19 cellular contexts compared by ENCODE assay signal in the genomic region with DNA sequence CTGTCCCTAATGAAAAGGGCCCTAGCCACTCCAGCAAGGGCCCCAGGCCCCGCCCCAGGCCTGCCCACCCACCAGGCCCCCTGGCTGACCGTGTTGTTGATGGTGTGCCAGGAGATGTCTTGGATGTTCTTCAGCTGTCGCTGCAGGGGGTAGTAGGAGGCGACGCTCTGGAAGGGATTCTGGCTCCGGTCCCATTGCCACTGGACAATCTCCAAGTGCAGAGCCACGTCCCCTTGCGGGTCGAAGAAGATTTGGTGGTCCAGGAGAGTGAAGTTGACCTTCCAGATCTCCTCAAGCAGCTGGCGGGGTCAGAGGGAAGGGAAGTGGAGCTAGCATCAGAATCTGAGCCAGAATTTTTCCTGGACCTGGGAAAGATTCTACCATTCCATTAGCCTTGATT. TPM values are rescaled to one million over a fixed set of nuclear protein-coding genes. Genes with fewer than 3 reads are reported as not detected.
"Had no signal": no experiment of that assay in that cellular context is flagged by ENCODE, and none has a peak within 500 bp of the region (broad histone marks: within the 10 kb centered on the region; RNA-seq: fewer than 3 reads in every experiment).

No MANE protein-coding gene starts in this region.

- H3K4me3 ChIP-seq: body of pancreas, hepatocyte, ovary, prostate gland, tibial nerve had no signal

- H3K9me3 ChIP-seq: body of pancreas, neutrophil, ovary, prostate gland had no signal

- H3K27ac Mint-ChIP-seq: activated CD4-positive, alpha-beta memory T cell treated with anti-CD3 and anti-CD28 coated beads, Interleukin-2, amount 10 ng/mL, durations not matched to agents 7 days and 5 days; activated naive CD4-positive, alpha-beta T cell treated with anti-CD3 and anti-CD28 coated beads, Interleukin-2, amount 10 ng/mL, durations not matched to agents 7 days and 5 days; natural killer cell treated with Interleukin-12 subunit alpha and Interleukin-12 subunit beta and Interleukin-15 and Interleukin-18, amount 100 ng/mL, for 72 hours; stimulated activated naive CD8-positive, alpha-beta T cell treated with anti-CD3 and anti-CD28 coated beads, Interleukin-15, Interleukin-2, amounts not matched to agents 100 ng/mL and 50 ng/mL, for 24 hours; T-helper 17 cell had no signal

- H3K4me3 Mint-ChIP-seq: activated CD4-positive, alpha-beta memory T cell treated with anti-CD3 and anti-CD28 coated beads, Interleukin-2, amount 10 ng/mL, durations not matched to agents 7 days and 5 days; activated naive CD4-positive, alpha-beta T cell treated with anti-CD3 and anti-CD28 coated beads, Interleukin-2, amount 10 ng/mL, durations not matched to agents 7 days and 5 days; natural killer cell treated with Interleukin-12 subunit alpha and Interleukin-12 subunit beta and Interleukin-15 and Interleukin-18, amount 100 ng/mL, for 72 hours; stimulated activated naive CD8-positive, alpha-beta T cell treated with anti-CD3 and anti-CD28 coated beads, Interleukin-15, Interleukin-2, amounts not matched to agents 100 ng/mL and 50 ng/mL, for 24 hours; T-helper 17 cell had no signal

- H3K27me3 ChIP-seq: body of pancreas, neutrophil, ovary had no signal

- H3K4me1 ChIP-seq: body of pancreas, prostate gland, tibial nerve had no signal

- H3K36me3 ChIP-seq: neutrophil, ovary, prostate gland, tibial nerve had no signal

- H3K36me3 Mint-ChIP-seq: activated naive CD4-positive, alpha-beta T cell treated with anti-CD3 and anti-CD28 coated beads, Interleukin-2, amount 10 ng/mL, durations not matched to agents 7 days and 5 days had no signal

- H3K4me1 Mint-ChIP-seq: activated CD4-positive, alpha-beta memory T cell treated with anti-CD3 and anti-CD28 coated beads, Interleukin-2, amount 10 ng/mL, durations not matched to agents 7 days and 5 days; activated naive CD4-positive, alpha-beta T cell treated with anti-CD3 and anti-CD28 coated beads, Interleukin-2, amount 10 ng/mL, durations not matched to agents 7 days and 5 days; T-helper 17 cell had no signal

- H3K9me3 Mint-ChIP-seq: activated CD4-positive, alpha-beta memory T cell treated with anti-CD3 and anti-CD28 coated beads, Interleukin-2, amount 10 ng/mL, durations not matched to agents 7 days and 5 days had no signal

- DNase-seq: activated CD4-positive, alpha-beta memory T cell treated with anti-CD3 and anti-CD28 coated beads, Interleukin-2, amount 10 ng/mL, durations not matched to agents 7 days and 5 days; activated CD4-positive, alpha-beta T cell treated with anti-CD3 and anti-CD28 coated beads for 48 hours; activated effector memory CD4-positive, alpha-beta T cell treated with anti-CD3 and anti-CD28 coated beads, Interleukin-2, amount 50 U/mL, for 16 hours; activated naive CD4-positive, alpha-beta T cell treated with anti-CD3 and anti-CD28 coated beads, Interleukin-2, amount 10 ng/mL, durations not matched to agents 7 days and 5 days; body of pancreas; dermis blood vessel endothelial cell; effector CD8-positive, alpha-beta T cell; glutamatergic neuron; left ventricle myocardium superior; midbrain; stimulated activated CD4-positive, alpha-beta T cell treated with anti-CD3 and anti-CD28 coated beads, Interleukin-12 subunit alpha, Interleukin-12 subunit beta, amount 100 ng/mL, for 4 hours; T-helper 17 cell had no signal

- H3K27me3 Mint-ChIP-seq: stimulated activated naive CD8-positive, alpha-beta T cell treated with anti-CD3 and anti-CD28 coated beads, Interleukin-15, Interleukin-2, amounts not matched to agents 100 ng/mL and 50 ng/mL, for 24 hours had no signal

RNA-seq across cellular contexts. Expression of gene TAS1R2, which starts 10.2 kb away (rescaled TPM):
- polyA plus RNA-seq: hepatocyte, ovary had no signal
